10 cellular contexts compared by ENCODE assay signal in the genomic region with DNA sequence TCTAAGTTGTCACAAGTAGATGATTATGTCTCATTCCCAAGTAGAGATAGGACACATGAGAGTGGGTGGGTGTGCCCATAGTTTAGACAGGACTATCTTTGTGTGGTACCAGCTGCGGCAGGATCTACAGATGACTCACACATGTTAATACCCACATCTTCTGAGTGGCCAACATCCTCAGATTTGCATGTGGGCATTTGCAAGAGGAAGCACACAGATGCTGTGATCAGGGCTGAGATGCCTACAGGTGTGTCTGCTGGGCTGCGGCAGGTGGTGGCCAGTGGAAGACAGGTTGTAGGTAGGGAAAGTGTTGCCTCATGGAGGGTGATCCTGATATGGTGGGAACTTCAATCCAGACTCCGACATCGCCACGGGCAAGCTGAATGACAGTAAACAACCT. TPM values are rescaled to one million over a fixed set of nuclear protein-coding genes. Genes with fewer than 3 reads are reported as not detected.
DNase-seq lines count a peak whose midpoint lies in the region; ATAC-seq and TF ChIP-seq lines count a peak whose summit lies in the region.
"Had no signal": no experiment of that assay in that cellular context is flagged by ENCODE, and none has a peak within 500 bp of the region (broad histone marks: within the 10 kb centered on the region; RNA-seq: fewer than 3 reads in every experiment).

No MANE protein-coding gene starts in this region.

- ATAC-seq in GM18508 (IDR thresholded peaks at IDR 0.05; ENCODE audit: insufficient read depth, unreplicated experiment) (peak; percentile 57), mucosa of descending colon (peak; percentile 80), gastroesophageal sphincter (no peak)

- H3K27ac ChIP-seq in HEK293 (ENCODE audit: extremely low read depth, low read depth, low read length) (no peak overlapping the region), OCI-LY1 (ENCODE audit: low read depth, low read length, poor library complexity, severe bottlenecking) (no peak overlapping the region), gastroesophageal sphincter (no peak overlapping the region)
- H3K27ac ChIP-seq: cardiac muscle cell had no signal

- H4K20me1 ChIP-seq in OCI-LY1 (ENCODE audit: insufficient read depth, low read length): no peaks in the 10 kb centered on the region

- H3K4me2 ChIP-seq in OCI-LY1 (ENCODE audit: low read length): peak overlapping the region; percentile 9; the same call in 1 of the 2 replicates

- TF ChIP-seq POLR2A in gastroesophageal sphincter (IDR thresholded peaks at IDR 0.05): no peak

- H3K9me3 ChIP-seq in HEK293 (ENCODE audit: control insufficient read depth, insufficient read depth, low read depth, low read length) (no peaks in the 10 kb centered on the region), OCI-LY1 (ENCODE audit: low read length) (no peaks in the 10 kb centered on the region), mucosa of descending colon (no peaks in the 10 kb centered on the region), gastroesophageal sphincter (no peaks in the 10 kb centered on the region), MG63 (no peaks in the 10 kb centered on the region)

- no peak overlapping the region for H3K9ac ChIP-seq in OCI-LY1 (ENCODE audit: low read length)

- no peaks in the 10 kb centered on the region for H3K27me3 ChIP-seq in OCI-LY1 (ENCODE audit: insufficient read depth, low read length)
- H3K27me3 ChIP-seq in gastroesophageal sphincter: no peaks in the 10 kb centered on the region
- no peaks in the 10 kb centered on the region for H3K27me3 ChIP-seq in MG63
- H3K27me3 ChIP-seq: cardiac muscle cell had no signal

- H3F3A ChIP-seq in OCI-LY1 (ENCODE audit: insufficient read depth, low read length): no peaks in the 10 kb centered on the region

- WGBS in gastroesophageal sphincter (ENCODE audit: low coverage in 1 of 2), 2 donors: 50 to 100% methylated on average over 1 to 5 of the region's 5 CpGs

- DNase-seq in mucosa of descending colon (no peak), GM20000 (ENCODE audit: low spot score) (no peak), MG63 (no peak)
- DNase-seq in activated CD4-positive, alpha-beta T cell treated with anti-CD3 and anti-CD28 coated beads, Interleukin-2, amount 50 U/mL, for 1 hour: no peak
- DNase-seq: IMR-90 had no signal

- no peak overlapping the region for H2AFZ ChIP-seq in OCI-LY1 (ENCODE audit: low read length)

- POLR2A ChIA-PET in HEK293 (lab: Yijun Ruan, JAX): no interaction called here

- H3K9me2 ChIP-seq in OCI-LY1 (ENCODE audit: low read depth, low read length): no peaks in the 10 kb centered on the region

- no peaks in the 10 kb centered on the region for H3K79me2 ChIP-seq in OCI-LY1 (ENCODE audit: insufficient read depth, low read length)

- H3K4me1 ChIP-seq in HEK293 (ENCODE audit: control insufficient read depth, insufficient read depth, low read length) (no peaks in the 10 kb centered on the region), OCI-LY1 (ENCODE audit: insufficient read depth, low read length, severe bottlenecking) (peaks cover 25% of the 10 kb centered on the region), mucosa of descending colon (ENCODE audit: low read depth) (peaks cover 22% of the 10 kb centered on the region), gastroesophageal sphincter (peaks cover 0 to 66% (median 17%) of the 10 kb centered on the region in 3 donors)

- CTCF ChIA-PET in HEK293 (lab: Yijun Ruan, JAX): no interaction called here

- intact Hi-C loops in mucosa of descending colon (cut with DNase I, micrococcal nuclease): no loop called here

- no peak for TF ChIP-seq CTCF in HEK293 (tag by site-specific recombination; IDR thresholded peaks at IDR 0.05)
- no peak for TF ChIP-seq CTCF in OCI-LY1 (IDR thresholded peaks at IDR 0.05; ENCODE audit: low read length)
- TF ChIP-seq CTCF in mucosa of descending colon (IDR thresholded peaks at IDR 0.05): no peak
- TF ChIP-seq CTCF in gastroesophageal sphincter (IDR thresholded peaks at IDR 0.05): no peak
- no peak for TF ChIP-seq CTCF in GM20000 (IDR thresholded peaks at IDR 0.05; ENCODE audit: extremely low read depth, missing control alignments)

- H3K36me3 ChIP-seq in HEK293 (ENCODE audit: control insufficient read depth in 2 of 2, insufficient read depth in 1 of 2, low read length in 2 of 2): no peaks in the 10 kb centered on the region
- H3K36me3 ChIP-seq in OCI-LY1 (ENCODE audit: insufficient read depth, low read length): no peaks in the 10 kb centered on the region
- no peaks in the 10 kb centered on the region for H3K36me3 ChIP-seq in mucosa of descending colon (ENCODE audit: low read depth)
- H3K36me3 ChIP-seq in gastroesophageal sphincter: no peaks in the 10 kb centered on the region
- no peaks in the 10 kb centered on the region for H3K36me3 ChIP-seq in MG63
- H3K36me3 ChIP-seq: cardiac muscle cell had no signal

- TF ChIP-seq EP300 in gastroesophageal sphincter (IDR thresholded peaks at IDR 0.05): no peak

- H3K4me3 ChIP-seq in HEK293 (ENCODE audit: low read depth, low read length) (no peak overlapping the region), OCI-LY1 (ENCODE audit: low read depth, low read length, poor library complexity, severe bottlenecking) (no peak overlapping the region), mucosa of descending colon (no peak overlapping the region), gastroesophageal sphincter (no peak overlapping the region), MG63 (no peak overlapping the region)
- H3K4me3 ChIP-seq: cardiac muscle cell had no signal

TF ChIP-seq in HEK293, 187 proteins besides CTCF, POLR2A, EP300 and RAD21:
- TF ChIP-seq ZNF785 (tag by site-specific recombination; IDR thresholded peaks at IDR 0.05) (no peak), GLI4 (tag by site-specific recombination; IDR thresholded peaks at IDR 0.05) (no peak), SCRT2 (tag by site-specific recombination; IDR thresholded peaks at IDR 0.05) (peak; percentile 87), GFI1B (tag by site-specific recombination; IDR thresholded peaks at IDR 0.05) (no peak), SCRT1 (tag by site-specific recombination; IDR thresholded peaks at IDR 0.05; ENCODE audit: borderline replicate concordance) (peak; percentile 93), ZNF362 (tag by site-specific recombination; IDR thresholded peaks at IDR 0.05) (no peak), ZNF280D (tag by site-specific recombination; IDR thresholded peaks at IDR 0.05) (no peak), TRIM28 (IDR thresholded peaks at IDR 0.05; ENCODE audit: borderline replicate concordance, low read length) (no peak), SETDB1 (IDR thresholded peaks at IDR 0.05; ENCODE audit: insufficient read length, low read length) (no peak)
- TF ChIP-seq, protein P1, sequence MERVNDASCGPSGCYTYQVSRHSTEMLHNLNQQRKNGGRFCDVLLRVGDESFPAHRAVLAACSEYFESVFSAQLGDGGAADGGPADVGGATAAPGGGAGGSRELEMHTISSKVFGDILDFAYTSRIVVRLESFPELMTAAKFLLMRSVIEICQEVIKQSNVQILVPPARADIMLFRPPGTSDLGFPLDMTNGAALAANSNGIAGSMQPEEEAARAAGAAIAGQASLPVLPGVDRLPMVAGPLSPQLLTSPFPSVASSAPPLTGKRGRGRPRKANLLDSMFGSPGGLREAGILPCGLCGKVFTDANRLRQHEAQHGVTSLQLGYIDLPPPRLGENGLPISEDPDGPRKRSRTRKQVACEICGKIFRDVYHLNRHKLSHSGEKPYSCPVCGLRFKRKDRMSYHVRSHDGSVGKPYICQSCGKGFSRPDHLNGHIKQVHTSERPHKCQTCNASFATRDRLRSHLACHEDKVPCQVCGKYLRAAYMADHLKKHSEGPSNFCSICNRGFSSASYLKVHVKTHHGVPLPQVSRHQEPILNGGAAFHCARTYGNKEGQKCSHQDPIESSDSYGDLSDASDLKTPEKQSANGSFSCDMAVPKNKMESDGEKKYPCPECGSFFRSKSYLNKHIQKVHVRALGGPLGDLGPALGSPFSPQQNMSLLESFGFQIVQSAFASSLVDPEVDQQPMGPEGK (tag by site-specific recombination; IDR thresholded peaks at IDR 0.05): no peak

RNA-seq across cellular contexts. Expression of gene UTRN, which starts 50.8 kb away (rescaled TPM):
- 100 to 1,000 TPM in 1 of 3 donors, 10 to 100 TPM in 2; 88.9 to 107 (median 94.0) TPM for total RNA-seq in mucosa of descending colon
- 100 to 1,000 TPM in 3 of 4 donors, 10 to 100 TPM in 1; 95.9 to 251 (median 139) TPM for total RNA-seq in gastroesophageal sphincter
- total RNA-seq in MG63 (2014; rRNA removed; shearing (Covaris generic); ENCODE audit: low replicate concordance): 16.5 and 32.7 TPM in 2 replicates
